ENCODE assay signal across 9 cellular contexts in genomic region chr20:25042531-25043498, GRCh38. TPM values are rescaled to one million over a fixed set of nuclear protein-coding genes. Genes with fewer than 3 reads are reported as not detected.
DNase-seq lines count a peak whose midpoint lies in the region; ATAC-seq, FAIRE-seq and TF ChIP-seq lines count a peak whose summit lies in the region.
"Had no signal": no experiment of that assay in that cellular context is flagged by ENCODE, and none has a peak within 500 bp of the region (broad histone marks: within the 10 kb centered on the region; RNA-seq: fewer than 3 reads in every experiment).

No MANE protein-coding gene starts in this region.

- no peak overlapping the region for H3K4ac ChIP-seq in H1 (replicated peaks; ENCODE audit: insufficient read length, low read depth, low read length)

- no peak overlapping the region for H3K14ac ChIP-seq in H1 (ENCODE audit: insufficient read length)

- no peak overlapping the region for H2AK5ac ChIP-seq in H1 (ENCODE audit: low read depth, low read length)

- H3K18ac ChIP-seq in H1 (ENCODE audit: extremely low read depth, low read length) = no peak overlapping the region

- TF ChIP-seq CTCF in H1 (IDR thresholded peaks at IDR 0.05; ENCODE audit: control extremely low read depth in 1 of 3, insufficient read depth in 1 of 3, low read depth in 1 of 3, low read length in 3 of 3) (no peak), spleen (IDR thresholded peaks at IDR 0.05 in 8 of 11, conservative IDR thresholded peaks at IDR 0.05 in 3 of 11) (no peak)

- no peak overlapping the region for H4K91ac ChIP-seq in H1 (replicated peaks; ENCODE audit: insufficient read length, low read length)

- H3K4me3 ChIP-seq in H1 (ENCODE audit: extremely low read depth in 1 of 4, insufficient read depth in 2 of 4, low read depth in 3 of 4, low read length in 4 of 4) (no peak overlapping the region), spleen (peak overlapping the region in 1 of 8 donors; percentile 31), MG63 (no peak overlapping the region)

- intact Hi-C loops in spleen (cut with DNase I; ENCODE audit: low total_unique reads) = no loop called here

- H2BK120ac ChIP-seq in H1 (replicated peaks; ENCODE audit: low read depth, low read length) = no peak overlapping the region

- no peak overlapping the region; the same call in 1 of the 2 replicates for H2BK5ac ChIP-seq in H1 (ENCODE audit: low read depth, low read length)

- H3K23me2 ChIP-seq in H1 (ENCODE audit: low read depth, low read length) = no peaks in the 10 kb centered on the region

- DNase-seq in stimulated activated CD4-positive, alpha-beta T cell treated with anti-CD3 and anti-CD28 coated beads, Interleukin-12 subunit alpha, Interleukin-12 subunit beta, amount 100 ng/mL, for 4 hours = peak; percentile 9
- DNase-seq in stimulated activated CD4-positive, alpha-beta T cell treated with anti-CD3 and anti-CD28 coated beads, Interleukin-2, amount 100 ng/mL, for 48 hours = no peak
- DNase-seq in T-helper 22 cell (ENCODE audit: low read depth) (peak; percentile 7), H1 (ENCODE audit: low read depth in 1 of 2, low spot score in 2 of 2) (no peak), spleen (peak; percentile 92), MG63 (no peak), inferior parietal cortex (ENCODE audit: extremely low spot score) (no peak)

- TF ChIP-seq RAD21 in H1 (IDR thresholded peaks at IDR 0.05 in 1 of 2, conservative IDR thresholded peaks at IDR 0.05 in 1 of 2; ENCODE audit: low read depth in 2 of 2, low read length in 2 of 2) = no peak

- H4K8ac ChIP-seq in H1 (ENCODE audit: extremely low read depth, insufficient read depth, low read length) = peak overlapping the region; percentile 14

- no peaks in the 10 kb centered on the region for H3K79me1 ChIP-seq in H1 (ENCODE audit: low read depth, low read length)

- H2AFZ ChIP-seq in H1 (ENCODE audit: low read length) = no peak overlapping the region
- H2AFZ ChIP-seq: parathyroid adenoma had no signal

- no peak for FAIRE-seq in H1 (lab: Jason Lieb, UNC)

- H3K4me1 ChIP-seq in H1 (replicated peaks in 1 of 4; ENCODE audit: control insufficient read depth in 3 of 4, insufficient read depth in 4 of 4, low read length in 3 of 4) (no peaks in the 10 kb centered on the region; a peak in 1 of 7 replicates), spleen (peaks cover 37 to 93% (median 77%) of the 10 kb centered on the region in 6 donors)

- no peak for TF ChIP-seq POLR2A in H1 (IDR thresholded peaks at IDR 0.05; ENCODE audit: control extremely low read depth in 1 of 2, low read depth in 2 of 2, low read length in 2 of 2)
- TF ChIP-seq POLR2A in spleen (IDR thresholded peaks at IDR 0.05) = no peak

- H3K4me2 ChIP-seq in H1 (ENCODE audit: insufficient read depth in 1 of 2, low read depth in 2 of 2, low read length in 2 of 2) = no peak overlapping the region

- no peaks in the 10 kb centered on the region for H3K36me3 ChIP-seq in H1 (ENCODE audit: control insufficient read depth in 2 of 4, insufficient read depth in 4 of 4, low read length in 3 of 4)
- H3K36me3 ChIP-seq in spleen = peaks cover 0 to 40% (median 19%) of the 10 kb centered on the region in 6 donors
- H3K36me3 ChIP-seq in MG63 = no peaks in the 10 kb centered on the region

- H4K20me1 ChIP-seq in H1 (replicated peaks in 1 of 2; ENCODE audit: control insufficient read depth in 1 of 2, insufficient read depth in 2 of 2, low read length in 2 of 2) = no peaks in the 10 kb centered on the region

- no peaks in the 10 kb centered on the region for H3K79me2 ChIP-seq in H1 (ENCODE audit: control insufficient read depth in 1 of 2, insufficient read depth in 2 of 2, low read length in 2 of 2)

- no peak overlapping the region for H3K9ac ChIP-seq in H1 (replicated peaks in 1 of 4; ENCODE audit: extremely low read depth in 1 of 4, low read depth in 3 of 4, low read length in 3 of 4)
- H3K9ac ChIP-seq: parathyroid adenoma had no signal

- WGBS in H1 (ENCODE audit: extremely low coverage in 1 of 2, insufficient coverage in 1 of 2, insufficient read length in 1 of 2, insufficient replicate concordance in 2 of 2, low coverage in 1 of 2, low lambda C conversion rate in 2 of 2, missing lambda C conversion rate in 1 of 2), 2 experiments = 88% methylated on average over 14 of the region's 14 CpGs; no CpG with 5 or more reads in 1 of the 2 experiments
- WGBS in spleen, 5 donors = 40 to 53% (median 42%) methylated on average over 14 of the region's 14 CpGs

- POLR2A ChIA-PET in H1 (lab: Charles Lee; ENCODE audit: partially characterized antibody) = no interaction called here

- H3K23ac ChIP-seq in H1 (ENCODE audit: insufficient read length) = no peak overlapping the region

- no peak overlapping the region for H4K5ac ChIP-seq in H1 (ENCODE audit: insufficient read length, low read depth, low read length)

- H3K27me3 ChIP-seq in H1 (replicated peaks in 1 of 4; ENCODE audit: control insufficient read depth in 3 of 4, extremely low read depth in 1 of 4, insufficient read depth in 3 of 4, low read length in 3 of 4) (no peaks in the 10 kb centered on the region; a peak in 1 of 7 replicates), spleen (replicated peaks in 1 of 7) (no peaks in the 10 kb centered on the region), MG63 (no peaks in the 10 kb centered on the region)

- H2BK15ac ChIP-seq in H1 (ENCODE audit: low read length) = no peak overlapping the region

- no peak overlapping the region for H2BK20ac ChIP-seq in H1 (ENCODE audit: low read length)

- H2BK12ac ChIP-seq in H1 (ENCODE audit: low read depth, low read length) = no peak overlapping the region

- no peak overlapping the region for H3K27ac ChIP-seq in H1 (ENCODE audit: low read depth, low read length)
- H3K27ac ChIP-seq in spleen = peak overlapping the region; percentile 74 to 94 (median 80)
- H3K27ac ChIP-seq: parathyroid adenoma had no signal

- no peak overlapping the region for H3K56ac ChIP-seq in H1 (replicated peaks; ENCODE audit: insufficient read length, low read depth, low read length)

- no peak for TF ChIP-seq EP300 in H1 (IDR thresholded peaks at IDR 0.05; ENCODE audit: borderline replicate concordance in 1 of 2, low read depth in 2 of 2, low read length in 2 of 2)

- H3K9me3 ChIP-seq in H1 (ENCODE audit: insufficient read depth in 2 of 2, low read depth in 1 of 2, low read length in 1 of 2) (no peaks in the 10 kb centered on the region), spleen (no peaks in the 10 kb centered on the region), MG63 (no peaks in the 10 kb centered on the region)

- CTCF ChIA-PET in H1 (lab: Charles Lee; ENCODE audit: partially characterized antibody) = interaction anchor here (0.7 kb wide), 1 partner anchor 1058 kb away, joined by 3 read pairs; no protein-coding TSS in a partner anchor

- ATAC-seq in HG03097 (IDR thresholded peaks at IDR 0.05; ENCODE audit: low FRiP score, unreplicated experiment) = peak; percentile 80

TF ChIP-seq in H1, 55 proteins besides CTCF, POLR2A, EP300 and RAD21 (continues in another document):
- TF ChIP-seq POU5F1 (IDR thresholded peaks at IDR 0.05; ENCODE audit: low read depth, low read length) (no peak), FOSL1 (IDR thresholded peaks at IDR 0.05; ENCODE audit: insufficient read depth, low read depth, low read length) (no peak), SAP30 (IDR thresholded peaks at IDR 0.05; ENCODE audit: insufficient read depth, insufficient replicate concordance, low read length) (no peak), RFX5 (IDR thresholded peaks at IDR 0.05; ENCODE audit: borderline replicate concordance, low read depth, low read length) (no peak), ASH2L (IDR thresholded peaks at IDR 0.05; ENCODE audit: low read length) (no peak), GTF2F1 (IDR thresholded peaks at IDR 0.05; ENCODE audit: borderline replicate concordance, low read depth, low read length) (no peak)

RNA-seq across cellular contexts. Expression of gene ACSS1, which starts 15.1 kb away (rescaled TPM):
- 2.2 and 2.6 TPM in 2 replicates for total RNA-seq in H1 (2021; fragmentation: NEBNext Ultra II Directional; extraction: Animal tissue kit (Norgen Biotek cat#: 25700))
- 3.3 and 3.4 TPM in 2 replicates for polyA plus RNA-seq in H1 (2011; rRNA removed)
- polyA plus RNA-seq in H1 (2011; cell fraction: cytosol; rRNA removed) = 3.7 TPM
- 5.8 TPM for polyA plus RNA-seq in H1 (2011; cell fraction: nucleus; rRNA removed)
- polyA plus RNA-seq in H1 (2012, experiment 1 of 2) = 2.6 to 4.3 TPM (median 3.7 TPM) in 4 replicates
- 2.2 TPM for polyA plus RNA-seq in H1 (2012, experiment 2 of 2)
- polyA plus RNA-seq in H1 (2013, experiment 1 of 2) = 1.2 TPM
- 1.1 TPM for polyA plus RNA-seq in H1 (2013, experiment 2 of 2)
- polyA minus RNA-seq in H1 (2011; rRNA and poly(A)+ RNA removed) = 3.4 and 6.8 TPM in 2 replicates
- polyA minus RNA-seq in H1 (2011; cell fraction: cytosol; rRNA and poly(A)+ RNA removed) = 2.1 TPM
- polyA minus RNA-seq in H1 (2011; cell fraction: nucleus; rRNA and poly(A)+ RNA removed) = 2.3 TPM
- 10 to 100 TPM; 34.0 to 50.8 (median 41.3) TPM for total RNA-seq in spleen
- polyA plus RNA-seq in spleen = 10 to 100 TPM; 20.3 to 26.8 (median 26.3) TPM
- 0.10 TPM in 1 of 2 replicates, not detected in the other for total RNA-seq in MG63 (2014; rRNA removed; shearing (Covaris generic); ENCODE audit: low replicate concordance)

RNA-seq across cellular contexts. Expression of gene VSX1, which starts 39.1 kb away (rescaled TPM):
- not detected in 2 replicates for total RNA-seq in H1 (2021; fragmentation: NEBNext Ultra II Directional; extraction: Animal tissue kit (Norgen Biotek cat#: 25700))
- polyA plus RNA-seq in H1 (2011; rRNA removed) (0.05 and 0.14 TPM in 2 replicates), spleen (not detected)
- 0.04 TPM for polyA plus RNA-seq in H1 (2011; cell fraction: cytosol; rRNA removed)
- polyA plus RNA-seq in H1 (2011; cell fraction: nucleus; rRNA removed) = not detected
- not detected in 4 replicates for polyA plus RNA-seq in H1 (2012, experiment 1 of 2)
- polyA plus RNA-seq in H1 (2012, experiment 2 of 2) = not detected
- 0.10 TPM for polyA plus RNA-seq in H1 (2013, experiment 1 of 2)
- 0.04 TPM for polyA plus RNA-seq in H1 (2013, experiment 2 of 2)
- not detected in 2 replicates for polyA minus RNA-seq in H1 (2011; rRNA and poly(A)+ RNA removed)
- polyA minus RNA-seq in H1 (2011; cell fraction: cytosol; rRNA and poly(A)+ RNA removed) = not detected
- polyA minus RNA-seq in H1 (2011; cell fraction: nucleus; rRNA and poly(A)+ RNA removed) = 1.00 TPM
- not detected for total RNA-seq in spleen
- not detected in 2 replicates for total RNA-seq in MG63 (2014; rRNA removed; shearing (Covaris generic); ENCODE audit: low replicate concordance)

RNA-seq across cellular contexts. Expression of gene APMAP, which starts 50.3 kb away (rescaled TPM):
- total RNA-seq in H1 (2021; fragmentation: NEBNext Ultra II Directional; extraction: Animal tissue kit (Norgen Biotek cat#: 25700)) = 63.6 and 66.0 TPM in 2 replicates
- 31.3 and 38.1 TPM in 2 replicates for polyA plus RNA-seq in H1 (2011; rRNA removed)
- polyA plus RNA-seq in H1 (2011; cell fraction: cytosol; rRNA removed) = 49.3 TPM
- polyA plus RNA-seq in H1 (2011; cell fraction: nucleus; rRNA removed) = 35.2 TPM
- polyA plus RNA-seq in H1 (2012, experiment 1 of 2) = 60.6 to 69.3 TPM (median 62.7 TPM) in 4 replicates
- 47.6 TPM for polyA plus RNA-seq in H1 (2012, experiment 2 of 2)
- polyA plus RNA-seq in H1 (2013, experiment 1 of 2) = 72.9 TPM
- 82.4 TPM for polyA plus RNA-seq in H1 (2013, experiment 2 of 2)
- polyA minus RNA-seq in H1 (2011; rRNA and poly(A)+ RNA removed) = 25.0 and 25.8 TPM in 2 replicates
- 15.6 TPM for polyA minus RNA-seq in H1 (2011; cell fraction: cytosol; rRNA and poly(A)+ RNA removed)
- 17.7 TPM for polyA minus RNA-seq in H1 (2011; cell fraction: nucleus; rRNA and poly(A)+ RNA removed)
- 100 to 1,000 TPM in 1 of 7 donors, 10 to 100 TPM in 6; 57.9 to 104 (median 78.8) TPM for total RNA-seq in spleen
- 10 to 100 TPM; 26.5 to 36.0 (median 31.5) TPM for polyA plus RNA-seq in spleen
- 54.3 and 80.3 TPM in 2 replicates for total RNA-seq in MG63 (2014; rRNA removed; shearing (Covaris generic); ENCODE audit: low replicate concordance)

Comparison
In these comparisons a context has a peak if more than half of its experiments do, and no peak if none do; other contexts are left out.
1. DNase-seq: peak in stimulated activated CD4-positive, alpha-beta T cell treated with anti-CD3 and anti-CD28 coated beads, Interleukin-12 subunit alpha, Interleukin-12 subunit beta, amount 100 ng/mL, for 4 hours (single experiment), T-helper 22 cell (single experiment) and spleen (single experiment); none in stimulated activated CD4-positive, alpha-beta T cell treated with anti-CD3 and anti-CD28 coated beads, Interleukin-2, amount 100 ng/mL, for 48 hours (0 of 2), H1 (0 of 2), MG63 (single experiment) and inferior parietal cortex (single experiment).